Comparison of ENCODE assay signal across 1 cellular context in genomic region chr21:32307706-32308105, GRCh38.
TF ChIP-seq lines count a peak whose summit lies in the region.

No MANE protein-coding gene starts in this region.

TF ChIP-seq in K562, 482 proteins besides CTCF, POLR2A, EP300 and RAD21:
- TF ChIP-seq HMG20B (CRISPR knock-in tag; IDR thresholded peaks at IDR 0.05) (no peak), HNRNPK (IDR thresholded peaks at IDR 0.05; ENCODE audit: low read depth, low read length, poor library complexity, severe bottlenecking) (no peak), CEBPB (tag; IDR thresholded peaks at IDR 0.05) (peak; percentile 30), KDM1A (IDR thresholded peaks at IDR 0.05) (no peak)
